ENCODE assay signal across 1 cellular context in genomic region chr5:91383027-91383955, GRCh38.
A peak's percentile ranks its signal among the peaks of the same experiment; 100 is the strongest.
TF ChIP-seq lines count a peak whose summit lies in the region.

TSS of gene ARRDC3 (minus strand) at chr5:91383317. CDS start at chr5:91383092, 225 bp downstream.

TF ChIP-seq in HepG2, 621 proteins besides CTCF, POLR2A, EP300 and RAD21 (continued from another document and continues in another):
- TF ChIP-seq ZNF687 (CRISPR knock-in tag; IDR thresholded peaks at IDR 0.05) (peak; percentile 81), POGZ (CRISPR knock-in tag; IDR thresholded peaks at IDR 0.05) (peak; percentile 59), MIER2 (CRISPR knock-in tag; IDR thresholded peaks at IDR 0.05) (no peak), THAP8 (CRISPR knock-in tag; IDR thresholded peaks at IDR 0.05; ENCODE audit: borderline replicate concordance) (no peak), CENPX (CRISPR knock-in tag; IDR thresholded peaks at IDR 0.05) (no peak), U2AF1 (optimal IDR thresholded peaks at IDR 0.05; ENCODE audit: low read depth, low read length) (no peak), NCOA1 (CRISPR knock-in tag; IDR thresholded peaks at IDR 0.05) (no peak), RARA (CRISPR knock-in tag; IDR thresholded peaks at IDR 0.05) (no peak), AGO2 (optimal IDR thresholded peaks at IDR 0.05; ENCODE audit: low read depth, low read length) (no peak), RCOR2 (CRISPR knock-in tag; IDR thresholded peaks at IDR 0.05) (no peak), GTF3A (CRISPR knock-in tag; conservative IDR thresholded peaks at IDR 0.05) (no peak), PHF21A (CRISPR knock-in tag; IDR thresholded peaks at IDR 0.05) (peak; percentile 81), ZBTB8A (CRISPR knock-in tag; IDR thresholded peaks at IDR 0.05; ENCODE audit: borderline replicate concordance, low read depth) (no peak), RBM22 (optimal IDR thresholded peaks at IDR 0.05; ENCODE audit: low read length) (no peak), ZFP36L1 (CRISPR knock-in tag; IDR thresholded peaks at IDR 0.05) (no peak), ZBTB4 (CRISPR knock-in tag; IDR thresholded peaks at IDR 0.05; ENCODE audit: borderline replicate concordance) (no peak), TAF15 (IDR thresholded peaks at IDR 0.05; ENCODE audit: low read depth, low read length, poor library complexity, severe bottlenecking) (no peak), CCDC6 (CRISPR knock-in tag; IDR thresholded peaks at IDR 0.05) (peak; percentile 45; the same call in 1 of the 2 replicates), IKZF1 (IDR thresholded peaks at IDR 0.05) (no peak), ZNF572 (CRISPR knock-in tag; IDR thresholded peaks at IDR 0.05) (no peak), ZNF615 (CRISPR knock-in tag; IDR thresholded peaks at IDR 0.05; ENCODE audit: borderline replicate concordance) (no peak), FOSL1 (CRISPR knock-in tag; IDR thresholded peaks at IDR 0.05; ENCODE audit: borderline replicate concordance) (no peak), ZBTB43 (CRISPR knock-in tag; conservative IDR thresholded peaks at IDR 0.05) (no peak), RFX3 (CRISPR knock-in tag; IDR thresholded peaks at IDR 0.05) (no peak), ZNF350 (CRISPR knock-in tag; IDR thresholded peaks at IDR 0.05; ENCODE audit: borderline replicate concordance, low read depth) (peak; percentile 61; the same call in 1 of the 2 replicates), ZUFSP (CRISPR knock-in tag; IDR thresholded peaks at IDR 0.05; ENCODE audit: borderline replicate concordance) (no peak)
- TF ChIP-seq, protein P1, sequence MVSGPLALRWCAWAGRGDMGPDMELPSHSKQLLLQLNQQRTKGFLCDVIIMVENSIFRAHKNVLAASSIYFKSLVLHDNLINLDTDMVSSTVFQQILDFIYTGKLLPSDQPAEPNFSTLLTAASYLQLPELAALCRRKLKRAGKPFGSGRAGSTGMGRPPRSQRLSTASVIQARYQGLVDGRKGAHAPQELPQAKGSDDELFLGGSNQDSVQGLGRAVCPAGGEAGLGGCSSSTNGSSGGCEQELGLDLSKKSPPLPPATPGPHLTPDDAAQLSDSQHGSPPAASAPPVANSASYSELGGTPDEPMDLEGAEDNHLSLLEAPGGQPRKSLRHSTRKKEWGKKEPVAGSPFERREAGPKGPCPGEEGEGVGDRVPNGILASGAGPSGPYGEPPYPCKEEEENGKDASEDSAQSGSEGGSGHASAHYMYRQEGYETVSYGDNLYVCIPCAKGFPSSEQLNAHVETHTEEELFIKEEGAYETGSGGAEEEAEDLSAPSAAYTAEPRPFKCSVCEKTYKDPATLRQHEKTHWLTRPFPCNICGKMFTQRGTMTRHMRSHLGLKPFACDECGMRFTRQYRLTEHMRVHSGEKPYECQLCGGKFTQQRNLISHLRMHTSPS (CRISPR knock-in tag; IDR thresholded peaks at IDR 0.05; ENCODE audit: low read depth) = no peak
- TF ChIP-seq, protein P2, sequence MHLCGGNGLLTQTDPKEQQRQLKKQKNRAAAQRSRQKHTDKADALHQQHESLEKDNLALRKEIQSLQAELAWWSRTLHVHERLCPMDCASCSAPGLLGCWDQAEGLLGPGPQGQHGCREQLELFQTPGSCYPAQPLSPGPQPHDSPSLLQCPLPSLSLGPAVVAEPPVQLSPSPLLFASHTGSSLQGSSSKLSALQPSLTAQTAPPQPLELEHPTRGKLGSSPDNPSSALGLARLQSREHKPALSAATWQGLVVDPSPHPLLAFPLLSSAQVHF (CRISPR knock-in tag; IDR thresholded peaks at IDR 0.05) = no peak
- TF ChIP-seq, protein P3, sequence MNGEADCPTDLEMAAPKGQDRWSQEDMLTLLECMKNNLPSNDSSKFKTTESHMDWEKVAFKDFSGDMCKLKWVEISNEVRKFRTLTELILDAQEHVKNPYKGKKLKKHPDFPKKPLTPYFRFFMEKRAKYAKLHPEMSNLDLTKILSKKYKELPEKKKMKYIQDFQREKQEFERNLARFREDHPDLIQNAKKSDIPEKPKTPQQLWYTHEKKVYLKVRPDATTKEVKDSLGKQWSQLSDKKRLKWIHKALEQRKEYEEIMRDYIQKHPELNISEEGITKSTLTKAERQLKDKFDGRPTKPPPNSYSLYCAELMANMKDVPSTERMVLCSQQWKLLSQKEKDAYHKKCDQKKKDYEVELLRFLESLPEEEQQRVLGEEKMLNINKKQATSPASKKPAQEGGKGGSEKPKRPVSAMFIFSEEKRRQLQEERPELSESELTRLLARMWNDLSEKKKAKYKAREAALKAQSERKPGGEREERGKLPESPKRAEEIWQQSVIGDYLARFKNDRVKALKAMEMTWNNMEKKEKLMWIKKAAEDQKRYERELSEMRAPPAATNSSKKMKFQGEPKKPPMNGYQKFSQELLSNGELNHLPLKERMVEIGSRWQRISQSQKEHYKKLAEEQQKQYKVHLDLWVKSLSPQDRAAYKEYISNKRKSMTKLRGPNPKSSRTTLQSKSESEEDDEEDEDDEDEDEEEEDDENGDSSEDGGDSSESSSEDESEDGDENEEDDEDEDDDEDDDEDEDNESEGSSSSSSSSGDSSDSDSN (CRISPR knock-in tag; IDR thresholded peaks at IDR 0.05) = peak; percentile 48; the same call in 1 of the 2 replicates
- TF ChIP-seq, protein P4, sequence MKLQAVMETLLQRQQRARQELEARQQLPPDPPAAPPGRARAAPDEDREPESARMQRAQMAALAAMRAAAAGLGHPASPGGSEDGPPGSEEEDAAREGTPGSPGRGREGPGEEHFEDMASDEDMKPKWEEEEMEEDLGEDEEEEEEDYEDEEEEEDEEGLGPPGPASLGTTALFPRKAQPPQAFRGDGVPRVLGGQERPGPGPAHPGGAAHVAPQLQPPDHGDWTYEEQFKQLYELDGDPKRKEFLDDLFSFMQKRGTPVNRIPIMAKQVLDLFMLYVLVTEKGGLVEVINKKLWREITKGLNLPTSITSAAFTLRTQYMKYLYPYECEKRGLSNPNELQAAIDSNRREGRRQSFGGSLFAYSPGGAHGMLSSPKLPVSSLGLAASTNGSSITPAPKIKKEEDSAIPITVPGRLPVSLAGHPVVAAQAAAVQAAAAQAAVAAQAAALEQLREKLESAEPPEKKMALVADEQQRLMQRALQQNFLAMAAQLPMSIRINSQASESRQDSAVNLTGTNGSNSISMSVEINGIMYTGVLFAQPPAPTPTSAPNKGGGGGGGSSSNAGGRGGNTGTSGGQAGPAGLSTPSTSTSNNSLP (IDR thresholded peaks at IDR 0.05; ENCODE audit: low read depth, low read length) = peak; percentile 61; the same call in 1 of the 2 replicates
- TF ChIP-seq, protein P5, sequence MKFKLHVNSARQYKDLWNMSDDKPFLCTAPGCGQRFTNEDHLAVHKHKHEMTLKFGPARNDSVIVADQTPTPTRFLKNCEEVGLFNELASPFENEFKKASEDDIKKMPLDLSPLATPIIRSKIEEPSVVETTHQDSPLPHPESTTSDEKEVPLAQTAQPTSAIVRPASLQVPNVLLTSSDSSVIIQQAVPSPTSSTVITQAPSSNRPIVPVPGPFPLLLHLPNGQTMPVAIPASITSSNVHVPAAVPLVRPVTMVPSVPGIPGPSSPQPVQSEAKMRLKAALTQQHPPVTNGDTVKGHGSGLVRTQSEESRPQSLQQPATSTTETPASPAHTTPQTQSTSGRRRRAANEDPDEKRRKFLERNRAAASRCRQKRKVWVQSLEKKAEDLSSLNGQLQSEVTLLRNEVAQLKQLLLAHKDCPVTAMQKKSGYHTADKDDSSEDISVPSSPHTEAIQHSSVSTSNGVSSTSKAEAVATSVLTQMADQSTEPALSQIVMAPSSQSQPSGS (CRISPR knock-in tag; IDR thresholded peaks at IDR 0.05) = no peak; the same call in 1 of the 2 replicates
- TF ChIP-seq, protein P6, sequence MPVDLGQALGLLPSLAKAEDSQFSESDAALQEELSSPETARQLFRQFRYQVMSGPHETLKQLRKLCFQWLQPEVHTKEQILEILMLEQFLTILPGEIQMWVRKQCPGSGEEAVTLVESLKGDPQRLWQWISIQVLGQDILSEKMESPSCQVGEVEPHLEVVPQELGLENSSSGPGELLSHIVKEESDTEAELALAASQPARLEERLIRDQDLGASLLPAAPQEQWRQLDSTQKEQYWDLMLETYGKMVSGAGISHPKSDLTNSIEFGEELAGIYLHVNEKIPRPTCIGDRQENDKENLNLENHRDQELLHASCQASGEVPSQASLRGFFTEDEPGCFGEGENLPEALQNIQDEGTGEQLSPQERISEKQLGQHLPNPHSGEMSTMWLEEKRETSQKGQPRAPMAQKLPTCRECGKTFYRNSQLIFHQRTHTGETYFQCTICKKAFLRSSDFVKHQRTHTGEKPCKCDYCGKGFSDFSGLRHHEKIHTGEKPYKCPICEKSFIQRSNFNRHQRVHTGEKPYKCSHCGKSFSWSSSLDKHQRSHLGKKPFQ (CRISPR knock-in tag; IDR thresholded peaks at IDR 0.05; ENCODE audit: insufficient replicate concordance) = no peak
